In genomic region chr10:15605740-15606369, GRCh38 we compare ENCODE assay signal across 12 cellular contexts.
"Had no signal": no experiment of that assay in that cellular context is flagged by ENCODE, and none has a peak within 500 bp of the region (broad histone marks: within the 10 kb centered on the region; RNA-seq: fewer than 3 reads in every experiment).

No MANE protein-coding gene starts in this region.

- H3K4me3 ChIP-seq: lung, pancreas had no signal

- H3K27me3 ChIP-seq: brain microvascular endothelial cell, foreskin keratinocyte, pancreas had no signal

- DNase-seq: activated CD4-positive, alpha-beta T cell treated with anti-CD3 and anti-CD28 coated beads, Interleukin-2, amount 10 ng/mL, durations not matched to agents 7 days and 5 days; activated CD8-positive, alpha-beta memory T cell treated with anti-CD3 and anti-CD28 coated beads, Interleukin-2, amount 50 U/mL, for 48 hours; activated gamma-delta T cell treated with Interleukin-2 at 50 U/mL for 16 hours; activated T-cell treated with anti-CD3 and anti-CD28 coated beads, Interleukin-2, amount 50 U/mL, for 72 hours; amygdala; brain microvascular endothelial cell; foreskin keratinocyte; pancreas; T-cell; T-helper 9 cell had no signal

- H3K36me3 ChIP-seq: brain microvascular endothelial cell, pancreas had no signal

- H3K4me1 ChIP-seq: foreskin keratinocyte, pancreas had no signal

- H3K9me3 ChIP-seq: pancreas had no signal

- H3K27ac ChIP-seq: brain microvascular endothelial cell, foreskin keratinocyte, pancreas had no signal

- ATAC-seq: activated T-cell treated with anti-CD3 and anti-CD28 coated beads, Interleukin-2, amount 50 U/mL, for 72 hours; foreskin keratinocyte; pancreas; stimulated activated effector memory CD8-positive, alpha-beta T cell treated with anti-CD3 and anti-CD28 coated beads, Interleukin-12 subunit alpha, Interleukin-12 subunit beta, amount 100 ng/mL, for 72 hours; T-cell had no signal
